Comparison of ENCODE assay signal across 10 cellular contexts in the genomic region with DNA sequence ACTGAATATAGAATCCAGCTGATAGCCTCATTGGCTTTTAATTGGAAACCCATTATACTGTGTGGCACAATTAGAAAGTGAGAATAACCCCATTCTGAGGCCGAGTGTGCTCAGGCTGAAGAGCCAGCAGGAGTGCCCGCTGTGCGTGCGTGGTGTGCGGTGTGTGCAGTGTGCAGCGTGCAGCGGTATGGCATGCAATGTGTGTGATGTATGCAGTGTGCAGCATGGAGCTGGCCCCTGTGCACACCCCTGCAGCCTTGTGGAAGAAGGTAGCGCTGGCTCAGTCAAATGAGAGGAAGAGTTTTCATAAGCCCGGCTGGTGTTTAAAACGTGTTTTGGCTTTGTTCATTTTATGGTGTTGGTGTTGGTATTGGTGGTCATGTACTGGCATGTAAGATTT. TPM values are rescaled to one million over a fixed set of nuclear protein-coding genes. Genes with fewer than 3 reads are reported as not detected.
DNase-seq lines count a peak whose midpoint lies in the region; ATAC-seq and TF ChIP-seq lines count a peak whose summit lies in the region.
"Had no signal": no experiment of that assay in that cellular context is flagged by ENCODE, and none has a peak within 500 bp of the region (broad histone marks: within the 10 kb centered on the region; RNA-seq: fewer than 3 reads in every experiment).

No MANE protein-coding gene starts in this region.

- no peaks in the 10 kb centered on the region for H3K36me3 ChIP-seq in mucosa of descending colon (ENCODE audit: low read depth)

- no peaks in the 10 kb centered on the region for H3K9me3 ChIP-seq in mucosa of descending colon
- H3K9me3 ChIP-seq: gastroesophageal sphincter had no signal

- intact Hi-C loops in mucosa of descending colon (cut with DNase I, micrococcal nuclease), result loop anchor here (5.0 to 10.0 kb wide), 2 partner anchors 48 to 55 kb away; no protein-coding TSS in a partner anchor

- peaks cover 4% of the 10 kb centered on the region for H3K4me1 ChIP-seq in mucosa of descending colon (ENCODE audit: low read depth)

- H3K27ac Mint-ChIP-seq in activated T-helper 17 cell treated with anti-CD3 and anti-CD28 coated beads, Interleukin-2, amount 50 U/mL, for 72 hours, result peak overlapping the region; percentile 39

- no peak overlapping the region for H3K4me3 ChIP-seq in mucosa of descending colon
- H3K4me3 ChIP-seq: gastroesophageal sphincter had no signal

- H3K27me3 Mint-ChIP-seq in activated T-helper 17 cell treated with anti-CD3 and anti-CD28 coated beads, Interleukin-2, amount 50 U/mL, for 72 hours, result no peaks in the 10 kb centered on the region
- H3K27me3 Mint-ChIP-seq: B cell had no signal

- peaks cover 5% of the 10 kb centered on the region for H3K4me1 Mint-ChIP-seq in activated T-helper 17 cell treated with anti-CD3 and anti-CD28 coated beads, Interleukin-2, amount 50 U/mL, for 72 hours

- TF ChIP-seq CTCF in 22Rv1 (IDR thresholded peaks at IDR 0.05), result no peak
- peak; percentile 23 for TF ChIP-seq CTCF in GM10266 (IDR thresholded peaks at IDR 0.05; ENCODE audit: control insufficient read depth, insufficient read depth, low read depth, missing control alignments)
- TF ChIP-seq CTCF in mucosa of descending colon (IDR thresholded peaks at IDR 0.05), result no peak

- peak; percentile 29 for ATAC-seq in activated T-helper 17 cell treated with anti-CD3 and anti-CD28 coated beads, Interleukin-2, amount 50 U/mL, for 72 hours (replicated peaks)
- ATAC-seq in mucosa of descending colon (peak; percentile 38), GM18867 (IDR thresholded peaks at IDR 0.05; ENCODE audit: unreplicated experiment) (no peak)

- no peak for DNase-seq in GM10266 (ENCODE audit: extremely low spot score)
- DNase-seq in mucosa of descending colon, result no peak
- DNase-seq in stimulated activated CD4-positive, alpha-beta T cell treated with anti-CD3 and anti-CD28 coated beads, Interleukin-2, amount 100 ng/mL, for 48 hours, result no peak
- no peak for DNase-seq in NCI-H187 (lab: John Stamatoyannopoulos, UW)
- DNase-seq in NCI-H2107 (lab: John Stamatoyannopoulos, UW), result no peak

- peak overlapping the region; percentile 41 for H3K27ac ChIP-seq in 22Rv1

- H3K36me3 Mint-ChIP-seq in activated T-helper 17 cell treated with anti-CD3 and anti-CD28 coated beads, Interleukin-2, amount 50 U/mL, for 72 hours (ENCODE audit: low read depth), result peaks cover 88% of the 10 kb centered on the region

- H3K4me3 Mint-ChIP-seq in activated T-helper 17 cell treated with anti-CD3 and anti-CD28 coated beads, Interleukin-2, amount 50 U/mL, for 72 hours, result no peak overlapping the region
- H3K4me3 Mint-ChIP-seq: B cell had no signal

- H3K9me3 Mint-ChIP-seq in activated T-helper 17 cell treated with anti-CD3 and anti-CD28 coated beads, Interleukin-2, amount 50 U/mL, for 72 hours, result no peaks in the 10 kb centered on the region

RNA-seq across cellular contexts. Expression of a gene that starts 22.9 kb away (rescaled TPM):
- total RNA-seq in activated T-helper 17 cell treated with anti-CD3 and anti-CD28 coated beads, Interleukin-2, amount 50 U/mL, for 72 hours, result 10 to 100 TPM in 1 of 2 donors, 1 to 10 TPM in 1; 4.5 to 13.4 TPM
- 1,000 to 10,000 TPM; 1,316 to 3,346 (median 2,079) TPM for total RNA-seq in mucosa of descending colon

RNA-seq across cellular contexts. Expression of a gene that starts 29.3 kb away (rescaled TPM):
- total RNA-seq in activated T-helper 17 cell treated with anti-CD3 and anti-CD28 coated beads, Interleukin-2, amount 50 U/mL, for 72 hours, result 10 to 100 TPM in 1 of 2 donors, 1 to 10 TPM in 1; 7.0 to 17.2 TPM
- 10 to 100 TPM; 10.2 to 23.7 (median 10.5) TPM for total RNA-seq in mucosa of descending colon

Comparison
In these comparisons a context has a peak if more than half of its experiments do, and no peak if none do; other contexts are left out.
1. RNA of a gene that starts 22.9 kb away (total RNA-seq): 1,316 to 3,346 TPM in mucosa of descending colon; 4.5 to 13.4 TPM in activated T-helper 17 cell treated with anti-CD3 and anti-CD28 coated beads, Interleukin-2, amount 50 U/mL, for 72 hours; every median in the first group is over 10 times any median in the second.